ENCODE assay signal across 9 cellular contexts in the genomic region with DNA sequence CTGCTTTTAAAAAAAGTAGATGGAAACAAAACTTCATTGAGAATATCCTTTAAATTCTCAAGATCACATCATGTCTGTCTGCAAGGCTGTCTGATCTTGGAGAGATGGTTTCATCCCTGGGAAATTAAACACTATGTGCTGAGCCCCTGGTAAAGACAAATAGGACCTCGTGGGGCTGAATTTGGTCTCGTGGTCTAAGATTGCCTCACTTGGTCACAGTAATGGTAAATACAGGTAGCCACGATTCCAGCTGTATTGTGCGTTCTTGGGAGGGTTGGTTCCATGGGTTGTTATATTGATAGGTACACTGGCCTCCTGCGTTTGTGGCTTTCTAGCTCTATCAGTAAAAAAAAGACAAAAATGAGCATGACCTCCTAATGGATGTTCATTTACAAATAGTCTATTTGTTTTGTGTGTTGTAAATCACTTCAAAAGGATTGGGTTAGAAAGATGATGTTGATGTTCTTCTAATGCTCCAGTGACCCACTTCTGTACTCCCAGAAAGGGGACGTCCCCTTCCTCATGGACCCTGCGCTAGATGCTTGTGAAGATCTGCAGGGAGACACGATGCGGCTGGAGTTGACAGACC.
A peak's percentile ranks its signal among the peaks of the same experiment; 100 is the strongest.
DNase-seq lines count a peak whose midpoint lies in the region; ATAC-seq and TF ChIP-seq lines count a peak whose summit lies in the region.
"Had no signal": no experiment of that assay in that cellular context is flagged by ENCODE, and none has a peak within 500 bp of the region (broad histone marks: within the 10 kb centered on the region; RNA-seq: fewer than 3 reads in every experiment).

No MANE protein-coding gene starts in this region.

- H3K4me3 Mint-ChIP-seq in T-helper 1 cell treated with Interleukin-12 subunit alpha and Interleukin-12 subunit beta and Interleukin-4 antibody, amounts not matched to agents 30 μg/mL and 1 μg/mL, for 36 hours = peak overlapping the region; percentile 87
- H3K4me3 Mint-ChIP-seq in stimulated activated effector memory CD8-positive, alpha-beta T cell treated with anti-CD3 and anti-CD28 coated beads, Interleukin-12 subunit alpha, Interleukin-12 subunit beta, amount 100 ng/mL, for 72 hours = peak overlapping the region; percentile 88

- peaks cover 16% of the 10 kb centered on the region for H3K36me3 Mint-ChIP-seq in T-helper 1 cell treated with Interleukin-12 subunit alpha and Interleukin-12 subunit beta and Interleukin-4 antibody, amounts not matched to agents 30 μg/mL and 1 μg/mL, for 36 hours (ENCODE audit: low read depth)
- peaks cover 42% of the 10 kb centered on the region for H3K36me3 Mint-ChIP-seq in stimulated activated effector memory CD8-positive, alpha-beta T cell treated with anti-CD3 and anti-CD28 coated beads, Interleukin-12 subunit alpha, Interleukin-12 subunit beta, amount 100 ng/mL, for 72 hours

- H3K4me3 ChIP-seq in WI38 (ENCODE audit: low read depth, low read length) = peak overlapping the region; percentile 81
- H3K4me3 ChIP-seq in foreskin fibroblast (ENCODE audit: low read depth in 1 of 2, low read length in 2 of 2) = peak overlapping the region; percentile 70 to 95

- DNase-seq in T-helper 1 cell (no peak), foreskin fibroblast (no peak), NCI-H146 (lab: John Stamatoyannopoulos, UW) (no peak)
- no peak for DNase-seq in stimulated activated effector memory CD8-positive, alpha-beta T cell treated with anti-CD3 and anti-CD28 coated beads, Interleukin-12 subunit alpha, Interleukin-12 subunit beta, amount 100 ng/mL, for 72 hours (ENCODE audit: low spot score in 2 of 2)
- DNase-seq: NCI-H1436 treated with DMSO at 0.1 percent for 48 hours had no signal

- no peaks in the 10 kb centered on the region for H3K9me3 Mint-ChIP-seq in T-helper 1 cell treated with Interleukin-12 subunit alpha and Interleukin-12 subunit beta and Interleukin-4 antibody, amounts not matched to agents 30 μg/mL and 1 μg/mL, for 36 hours
- no peaks in the 10 kb centered on the region for H3K9me3 Mint-ChIP-seq in stimulated activated effector memory CD8-positive, alpha-beta T cell treated with anti-CD3 and anti-CD28 coated beads, Interleukin-12 subunit alpha, Interleukin-12 subunit beta, amount 100 ng/mL, for 72 hours

- H3K27me3 Mint-ChIP-seq in T-helper 1 cell treated with Interleukin-12 subunit alpha and Interleukin-12 subunit beta and Interleukin-4 antibody, amounts not matched to agents 30 μg/mL and 1 μg/mL, for 36 hours (ENCODE audit: low read depth) = no peaks in the 10 kb centered on the region

- TF ChIP-seq CTCF in WI38 (IDR thresholded peaks at IDR 0.05; ENCODE audit: low read depth, low read length) (no peak), foreskin fibroblast (IDR thresholded peaks at IDR 0.05; ENCODE audit: low read depth, low read length) (no peak)

- ATAC-seq in stimulated activated effector memory CD8-positive, alpha-beta T cell treated with anti-CD3 and anti-CD28 coated beads, Interleukin-12 subunit alpha, Interleukin-12 subunit beta, amount 100 ng/mL, for 72 hours = no peak
- ATAC-seq in HG02870 (IDR thresholded peaks at IDR 0.05; ENCODE audit: unreplicated experiment) (no peak), HG02678 (IDR thresholded peaks at IDR 0.05; ENCODE audit: unreplicated experiment) (no peak)

- H3K4me1 Mint-ChIP-seq in T-helper 1 cell treated with Interleukin-12 subunit alpha and Interleukin-12 subunit beta and Interleukin-4 antibody, amounts not matched to agents 30 μg/mL and 1 μg/mL, for 36 hours (ENCODE audit: low read depth) = peaks cover 38% of the 10 kb centered on the region
- peaks cover 51% of the 10 kb centered on the region for H3K4me1 Mint-ChIP-seq in stimulated activated effector memory CD8-positive, alpha-beta T cell treated with anti-CD3 and anti-CD28 coated beads, Interleukin-12 subunit alpha, Interleukin-12 subunit beta, amount 100 ng/mL, for 72 hours

- H3K27ac Mint-ChIP-seq in T-helper 1 cell treated with Interleukin-12 subunit alpha and Interleukin-12 subunit beta and Interleukin-4 antibody, amounts not matched to agents 30 μg/mL and 1 μg/mL, for 36 hours = no peak overlapping the region
- peak overlapping the region; percentile 89 for H3K27ac Mint-ChIP-seq in stimulated activated effector memory CD8-positive, alpha-beta T cell treated with anti-CD3 and anti-CD28 coated beads, Interleukin-12 subunit alpha, Interleukin-12 subunit beta, amount 100 ng/mL, for 72 hours
